In the genomic region with DNA sequence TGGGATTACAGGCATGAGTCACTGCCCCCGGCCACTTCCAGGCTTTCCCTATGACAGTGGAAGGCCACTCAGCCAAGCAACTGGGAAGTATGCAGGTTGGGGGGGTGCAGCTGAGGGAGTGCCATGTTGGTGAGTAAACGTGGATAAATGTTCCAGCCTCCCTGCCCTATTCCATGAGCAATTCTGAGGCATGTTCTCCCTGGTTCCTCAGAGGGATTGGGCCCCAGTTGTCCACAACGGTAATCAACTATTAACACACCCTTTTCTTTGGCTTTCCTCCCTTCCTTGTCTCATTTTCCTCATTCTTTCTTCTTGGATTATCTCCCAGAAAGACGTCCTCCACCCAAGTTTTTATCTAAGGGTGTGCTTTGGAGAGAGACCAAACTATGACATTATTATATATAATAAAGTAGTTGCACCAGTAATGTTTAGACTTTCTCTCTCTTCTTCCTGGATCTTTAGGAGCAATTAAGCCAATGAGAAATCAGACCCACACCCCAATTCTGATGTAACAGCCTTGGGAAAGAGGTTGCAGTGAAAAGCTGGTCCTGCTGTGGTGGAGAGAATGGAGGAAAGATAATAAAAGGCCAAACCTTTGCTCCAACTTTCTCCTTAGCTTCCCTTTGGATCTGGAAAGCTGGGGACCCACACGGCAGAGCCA, we compare ENCODE assay signal across 12 cellular contexts. TPM values are rescaled to one million over a fixed set of nuclear protein-coding genes. Genes with fewer than 3 reads are reported as not detected.
DNase-seq lines count a peak whose midpoint lies in the region; ATAC-seq and TF ChIP-seq lines count a peak whose summit lies in the region.
"Had no signal": no experiment of that assay in that cellular context is flagged by ENCODE, and none has a peak within 500 bp of the region (broad histone marks: within the 10 kb centered on the region; RNA-seq: fewer than 3 reads in every experiment).

No MANE protein-coding gene starts in this region.

- intact Hi-C loops in head of caudate nucleus (cut with DNase I): no loop called here

- H3K27me3 ChIP-seq in ACC112 (ENCODE audit: insufficient read depth, low read length): peaks cover 2% of the 10 kb centered on the region; the same call in 1 of the 2 replicates

- TF ChIP-seq CTCF in LNCaP clone FGC (IDR thresholded peaks at IDR 0.05; ENCODE audit: control insufficient read depth, extremely low read depth, insufficient read depth): no peak

- no peaks in the 10 kb centered on the region for H3K36me3 ChIP-seq in ACC112 (ENCODE audit: insufficient read depth, low read length)

- peak overlapping the region; percentile 39 for H3K27ac ChIP-seq in ACC112 (ENCODE audit: low read depth, low read length)
- H3K27ac ChIP-seq: VCaP had no signal

- H3K79me2 ChIP-seq in ACC112 (ENCODE audit: control insufficient read depth, insufficient read depth, low read length, unreplicated experiment): no peaks in the 10 kb centered on the region

- no peak for DNase-seq in LNCaP clone FGC (ENCODE audit: low read depth)
- peak; percentile 47 to 48 for DNase-seq in erythroblast (lab: John Stamatoyannopoulos, UW)
- peak; percentile 58 for DNase-seq in mucosa of gallbladder (ENCODE audit: low spot score)
- no peak for DNase-seq in head of caudate nucleus
- DNase-seq in NCI-H1105 treated with DMSO at 0.1 percent for 48 hours (lab: John Stamatoyannopoulos, UW): no peak
- DNase-seq: activated effector memory CD4-positive, alpha-beta T cell treated with Interleukin-2 at 50 U/mL for 16 hours; NCI-H524 treated with DMSO at 0.1 percent for 48 hours had no signal

- no peak for ATAC-seq in GM21576 (IDR thresholded peaks at IDR 0.05; ENCODE audit: unreplicated experiment)
- no peak for ATAC-seq in GM21786 (IDR thresholded peaks at IDR 0.05; ENCODE audit: unreplicated experiment)

- peak; percentile 62 for TF ChIP-seq POLR2A in erythroblast (IDR thresholded peaks at IDR 0.05; ENCODE audit: low read length)

- peak overlapping the region; percentile 60 for H3K4me3 ChIP-seq in ACC112 (ENCODE audit: low read depth, low read length)
- peak overlapping the region; percentile 4 for H3K4me3 ChIP-seq in LNCaP clone FGC (ENCODE audit: low read depth, low read length)

- no peaks in the 10 kb centered on the region for H3K4me1 ChIP-seq in ACC112 (ENCODE audit: control insufficient read depth, insufficient read depth, low read length, unreplicated experiment)

- no peak overlapping the region for H2AFZ ChIP-seq in ACC112 (ENCODE audit: low read length, unreplicated experiment)

RNA-seq across cellular contexts. Expression of a gene that starts 6.8 kb away (rescaled TPM):
- not detected for total RNA-seq in mucosa of gallbladder
- total RNA-seq: B cell had no signal

RNA-seq across cellular contexts. Expression of a gene that starts 15.4 kb away (rescaled TPM):
- 12.4 TPM for total RNA-seq in mucosa of gallbladder

RNA-seq across cellular contexts. Expression of a gene that starts 35.5 kb away (rescaled TPM):
- total RNA-seq in mucosa of gallbladder: 205 TPM

Comparison
In these comparisons a context has a peak if more than half of its experiments do, and no peak if none do; other contexts are left out.
1. DNase-seq: peak in erythroblast (2 of 2) and mucosa of gallbladder (single experiment); none in LNCaP clone FGC (single experiment), head of caudate nucleus (0 of 42) and NCI-H1105 treated with DMSO at 0.1 percent for 48 hours (single experiment).